7 cellular contexts compared by ENCODE assay signal in the genomic region with DNA sequence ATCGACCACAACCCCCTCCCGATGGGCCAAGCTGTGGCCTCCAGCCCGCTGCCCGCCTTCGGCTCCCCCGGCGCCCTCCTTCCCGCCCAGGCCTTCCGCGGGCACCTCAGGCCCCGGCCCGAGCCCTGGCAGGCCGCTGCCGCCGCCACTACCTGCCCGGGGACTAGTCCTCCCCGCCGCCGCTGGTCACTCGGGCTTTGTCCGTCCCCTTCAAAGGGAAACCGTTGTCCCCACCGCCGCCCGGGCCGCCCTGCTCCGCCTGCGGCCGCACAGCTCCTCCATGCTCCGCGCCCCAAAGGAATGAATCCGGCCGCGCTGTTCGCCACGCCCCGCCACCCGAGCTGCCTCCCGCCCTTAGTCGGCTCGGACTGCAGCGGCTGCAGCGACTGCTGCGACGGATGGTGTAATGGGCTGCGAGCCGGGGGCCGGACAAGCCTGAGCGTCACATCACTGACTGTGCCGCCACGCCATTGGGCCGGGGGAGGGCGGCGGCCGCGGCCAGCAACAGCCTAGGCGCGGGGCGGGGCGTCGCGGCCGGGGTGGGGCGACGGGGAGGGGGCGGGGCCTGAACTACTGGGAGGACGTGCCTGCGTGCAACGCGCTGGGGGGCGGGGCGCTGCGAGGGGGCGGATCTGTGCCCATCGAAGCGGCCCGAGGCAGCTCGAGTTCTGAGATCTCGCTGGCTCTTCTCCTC. TPM values are rescaled to one million over a fixed set of nuclear protein-coding genes. Genes with fewer than 3 reads are reported as not detected.
A peak's percentile ranks its signal among the peaks of the same experiment; 100 is the strongest.
DNase-seq lines count a peak whose midpoint lies in the region; ATAC-seq and TF ChIP-seq lines count a peak whose summit lies in the region.

A gene with protein sequence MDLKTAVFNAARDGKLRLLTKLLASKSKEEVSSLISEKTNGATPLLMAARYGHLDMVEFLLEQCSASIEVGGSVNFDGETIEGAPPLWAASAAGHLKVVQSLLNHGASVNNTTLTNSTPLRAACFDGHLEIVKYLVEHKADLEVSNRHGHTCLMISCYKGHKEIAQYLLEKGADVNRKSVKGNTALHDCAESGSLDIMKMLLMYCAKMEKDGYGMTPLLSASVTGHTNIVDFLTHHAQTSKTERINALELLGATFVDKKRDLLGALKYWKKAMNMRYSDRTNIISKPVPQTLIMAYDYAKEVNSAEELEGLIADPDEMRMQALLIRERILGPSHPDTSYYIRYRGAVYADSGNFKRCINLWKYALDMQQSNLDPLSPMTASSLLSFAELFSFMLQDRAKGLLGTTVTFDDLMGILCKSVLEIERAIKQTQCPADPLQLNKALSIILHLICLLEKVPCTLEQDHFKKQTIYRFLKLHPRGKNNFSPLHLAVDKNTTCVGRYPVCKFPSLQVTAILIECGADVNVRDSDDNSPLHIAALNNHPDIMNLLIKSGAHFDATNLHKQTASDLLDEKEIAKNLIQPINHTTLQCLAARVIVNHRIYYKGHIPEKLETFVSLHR (minus strand): TSS at position 405 of the 694 bp plus-strand sequence. CDS start 1,282 bp downstream, outside the sequence.

- no peaks in the 10 kb centered on the region for H3K9me2 ChIP-seq in hepatocyte (replicated peaks; ENCODE audit: insufficient read depth)

- H3K36me3 ChIP-seq in hepatocyte (replicated peaks; ENCODE audit: insufficient read depth, low read depth), result no peaks in the 10 kb centered on the region

- in situ Hi-C loops in astrocyte of the cerebellum (cut with HindIII; ENCODE audit: low sequenced_read_pairs), result no loop called here

- WGBS in hepatocyte (ENCODE audit: low lambda C conversion rate, missing lambda C conversion rate), result under 1% methylated on average over 47 of the region's 79 CpGs

- peaks cover 38% of the 10 kb centered on the region for H4K20me1 ChIP-seq in hepatocyte (ENCODE audit: insufficient read depth, poor library complexity, severe bottlenecking)

- H3K4me1 ChIP-seq in hepatocyte (ENCODE audit: insufficient read depth), result no peaks in the 10 kb centered on the region

- ATAC-seq in GM18505 (IDR thresholded peaks at IDR 0.05; ENCODE audit: unreplicated experiment) (peak; percentile 97), HG02973 (IDR thresholded peaks at IDR 0.05; ENCODE audit: unreplicated experiment) (peak; percentile 96)

- peak within 1 kb of the TSS; percentile 75 for H2AFZ ChIP-seq in hepatocyte

- H3K79me2 ChIP-seq in hepatocyte, result peaks cover 46% of the 10 kb centered on the region

- TF ChIP-seq POLR2A in GM18505 (IDR thresholded peaks at IDR 0.05; ENCODE audit: borderline replicate concordance, extremely low read depth, insufficient read depth, insufficient read length), result peak; percentile 96

- no peaks in the 10 kb centered on the region for H3K9me3 ChIP-seq in hepatocyte (ENCODE audit: low read depth)

- TF ChIP-seq CTCF in astrocyte of the cerebellum (IDR thresholded peaks at IDR 0.05; ENCODE audit: low read depth, low read length, missing control alignments) (no peak), hepatocyte (IDR thresholded peaks at IDR 0.05; ENCODE audit: poor library complexity) (no peak)

- no peaks in the 10 kb centered on the region for H3K27me3 ChIP-seq in hepatocyte

- DNase-seq in NCI-H2029 (lab: John Stamatoyannopoulos, UW) (peak; percentile 95), T-helper 22 cell (ENCODE audit: low read depth) (peak; percentile 92), astrocyte of the cerebellum (ENCODE audit: low read depth) (peak; percentile 92), hepatocyte (ENCODE audit: low spot score) (peak; percentile 99), retina (peak; percentile 96)

- peak within 1 kb of the TSS; percentile 78 for H3K4me2 ChIP-seq in hepatocyte

- H3K27ac ChIP-seq in hepatocyte, result peak within 1 kb of the TSS; percentile 98

- H3K4me3 ChIP-seq in astrocyte of the cerebellum (ENCODE audit: low read depth, low read length), result peak within 1 kb of the TSS; percentile 66
- H3K4me3 ChIP-seq in hepatocyte, result peak within 1 kb of the TSS; percentile 95

RNA-seq across cellular contexts. Expression of the gene that starts here (rescaled TPM):
- 24.6 and 27.0 TPM in 2 replicates for total RNA-seq in hepatocyte
- polyA plus RNA-seq in hepatocyte, result 7.7 and 10.7 TPM in 2 replicates

Comparison
In these comparisons a context has a peak if more than half of its experiments do, and no peak if none do; other contexts are left out.
1. Peak in every context shown above with its lines: DNase-seq, ATAC-seq, H3K4me3 ChIP-seq and H3K27ac ChIP-seq.